ENCODE assay signal across 29 cellular contexts in the genomic region with DNA sequence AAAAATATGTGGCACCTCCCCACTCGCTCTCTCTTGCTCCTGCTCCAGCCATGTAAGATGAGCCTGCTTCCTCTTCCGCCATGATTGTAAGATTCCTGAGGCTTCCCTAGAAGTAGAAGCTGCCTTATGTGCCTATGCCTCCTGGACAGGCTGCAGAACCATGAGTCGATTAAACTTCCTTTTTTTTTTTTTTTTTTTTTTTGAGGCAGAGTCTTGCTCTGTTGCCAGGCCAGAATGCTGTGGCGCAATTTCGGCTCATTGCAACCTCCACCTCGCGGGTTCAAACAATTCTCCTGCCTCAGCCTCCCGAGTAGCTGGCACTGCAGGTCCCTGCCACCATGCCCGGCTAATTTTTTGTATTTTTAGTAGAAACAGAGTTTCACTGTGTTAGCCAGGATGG.
"Had no signal": no experiment of that assay in that cellular context is flagged by ENCODE, and none has a peak within 500 bp of the region (broad histone marks: within the 10 kb centered on the region; RNA-seq: fewer than 3 reads in every experiment).

No MANE protein-coding gene starts in this region.

- H3K4me3 ChIP-seq: coronary artery, dorsolateral prefrontal cortex had no signal

- H3K36me3 ChIP-seq: brain microvascular endothelial cell, WERI-Rb-1 had no signal

- H3K27ac ChIP-seq: brain microvascular endothelial cell, coronary artery, dorsolateral prefrontal cortex, WERI-Rb-1 had no signal

- FAIRE-seq: astrocyte, bronchial epithelial cell, frontal cortex had no signal

- ATAC-seq: activated CD4-positive, CD25-positive, alpha-beta regulatory T cell treated with anti-CD3 and anti-CD28 coated beads, Interleukin-2, amount 50 U/mL, for 24 hours; activated CD8-positive, alpha-beta T cell treated with anti-CD3 and anti-CD28 coated beads for 36 hours; activated T-cell treated with anti-CD3 and anti-CD28 coated beads, Interleukin-2, amount 50 U/mL, for 4 hours; activated T-helper 17 cell treated with anti-CD3 and anti-CD28 coated beads, Interleukin-2, amount 50 U/mL, for 72 hours; esophagus mucosa had no signal

- H3K27me3 ChIP-seq: brain microvascular endothelial cell, dorsolateral prefrontal cortex had no signal

- DNase-seq: activated B cell treated with CpG ODN at 0.5 μM for 24 hours; activated CD4-positive, alpha-beta T cell treated with anti-CD3 and anti-CD28 coated beads for 48 hours; activated CD4-positive, alpha-beta T cell treated with anti-CD3 and anti-CD28 coated beads, Interleukin-2, amount 50 U/mL, for 1 hour; activated CD4-positive, alpha-beta T cell treated with anti-CD3 and anti-CD28 coated beads, Interleukin-2, amount 50 U/mL, for 48 hours; activated CD8-positive, alpha-beta memory T cell treated with anti-CD3 and anti-CD28 coated beads for 24 hours; activated CD8-positive, alpha-beta T cell treated with anti-CD3 and anti-CD28 coated beads for 36 hours; activated effector memory CD4-positive, alpha-beta T cell treated with Interleukin-2 at 50 U/mL for 16 hours; activated gamma-delta T cell treated with Interleukin-2 at 50 U/mL for 16 hours; activated naive CD4-positive, alpha-beta T cell treated with anti-CD3 and anti-CD28 coated beads, Interleukin-2, amount 50 U/mL, for 16 hours; activated naive CD4-positive, alpha-beta T cell treated with Interleukin-2 at 50 U/mL for 16 hours; activated T-cell treated with anti-CD3 and anti-CD28 coated beads, Interleukin-2, amount 50 U/mL, for 4 hours; amniotic stem cell; anterior cingulate cortex; brain microvascular endothelial cell; dorsolateral prefrontal cortex; effector memory CD4-positive, alpha-beta T cell; endodermal cell; foreskin fibroblast; head of caudate nucleus; hippocampal formation; T1000; WERI-Rb-1 had no signal
